Comparison of ENCODE assay signal across 1 cellular context in the genomic region with DNA sequence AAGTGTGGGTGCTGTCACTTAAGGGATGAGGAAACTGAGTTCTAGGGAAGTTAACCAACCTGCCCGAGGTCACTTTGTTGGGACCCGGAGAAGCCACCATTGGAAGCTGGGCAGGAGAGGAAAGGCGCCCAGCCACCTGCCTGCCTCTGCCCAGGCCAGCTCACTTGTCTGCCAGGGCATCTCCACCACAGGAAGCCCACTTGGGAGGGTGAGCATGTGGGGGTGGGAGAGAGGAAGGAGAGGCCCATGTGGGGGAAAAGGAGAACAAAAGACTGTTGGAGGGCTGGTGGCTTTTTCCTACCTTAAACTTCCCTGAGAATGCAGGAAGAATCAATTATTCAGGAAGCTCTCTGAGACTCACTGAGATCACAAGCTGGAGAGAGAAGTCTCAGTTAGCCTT.
TF ChIP-seq lines count a peak whose summit lies in the region.

No MANE protein-coding gene starts in this region.

TF ChIP-seq in endothelial cell of umbilical vein, 7 proteins besides CTCF, POLR2A, EP300 and RAD21 (continued from another document):
- TF ChIP-seq POLR2AphosphoS5 (IDR thresholded peaks at IDR 0.05; ENCODE audit: insufficient read depth, low read depth, low read length) (no peak), JUN (IDR thresholded peaks at IDR 0.05; ENCODE audit: borderline replicate concordance, insufficient read depth, insufficient read length, low read depth) (no peak), FOS (IDR thresholded peaks at IDR 0.05; ENCODE audit: borderline replicate concordance, insufficient read depth, low read length) (no peak), GATA2 (IDR thresholded peaks at IDR 0.05; ENCODE audit: insufficient read depth, insufficient read length, low read depth, low read length) (no peak), EZH2 (IDR thresholded peaks at IDR 0.05; ENCODE audit: borderline replicate concordance, low read depth, low read length, severe bottlenecking) (no peak)
- TF ChIP-seq, protein P1, sequence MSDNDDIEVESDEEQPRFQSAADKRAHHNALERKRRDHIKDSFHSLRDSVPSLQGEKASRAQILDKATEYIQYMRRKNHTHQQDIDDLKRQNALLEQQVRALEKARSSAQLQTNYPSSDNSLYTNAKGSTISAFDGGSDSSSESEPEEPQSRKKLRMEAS (IDR thresholded peaks at IDR 0.05; ENCODE audit: insufficient read depth, insufficient read length): no peak
